ENCODE assay signal across 24 cellular contexts in genomic region chr15:92506506-92506905, GRCh38.
"Had no signal": no experiment of that assay in that cellular context is flagged by ENCODE, and none has a peak within 500 bp of the region (broad histone marks: within the 10 kb centered on the region; RNA-seq: fewer than 3 reads in every experiment).

No MANE protein-coding gene starts in this region.

- H3K27ac ChIP-seq: colonic mucosa, esophagus muscularis mucosa, foreskin keratinocyte, gastroesophageal sphincter, heart left ventricle, hepatocyte, left lung, lower lobe of right lung had no signal

- DNase-seq: colonic mucosa; cortex of kidney; effector CD8-positive, alpha-beta T cell; effector memory CD8-positive, alpha-beta T cell; foreskin keratinocyte; heart left ventricle; hypothalamus; immature natural killer cell; islet precursor cell; kidney; kidney glomerular epithelial cell; left cardiac atrium; left lung; left ventricle myocardium superior; lower lobe of right lung; mesenchymal stem cell; mucosa of descending colon; naive B cell had no signal

- ATAC-seq: effector memory CD8-positive, alpha-beta T cell; foreskin keratinocyte; gastroesophageal sphincter; heart left ventricle; left cardiac atrium; left lung; left ventricle myocardium superior; lower lobe of right lung; mucosa of descending colon had no signal

- H3K36me3 ChIP-seq: colonic mucosa, esophagus muscularis mucosa, gastroesophageal sphincter, heart left ventricle, left lung, lower lobe of right lung had no signal

- H3K36me3 Mint-ChIP-seq: immature natural killer cell, mesothelial cell of epicardium, naive B cell had no signal

- FAIRE-seq: endothelial cell of umbilical vein, kidney had no signal

- H3K27me3 Mint-ChIP-seq: dendritic cell treated with granulocyte-macrophage colony-stimulating factor and Interleukin-4, amounts not matched to agents 40 ng/mL and 50 ng/mL, for 4 days had no signal

- H3K4me1 ChIP-seq: colonic mucosa, esophagus muscularis mucosa, gastroesophageal sphincter, heart left ventricle, left lung, lower lobe of right lung had no signal

- H3K9me3 Mint-ChIP-seq: effector memory CD8-positive, alpha-beta T cell had no signal

- H2AFZ ChIP-seq: hepatocyte had no signal

- H3K4me2 ChIP-seq: hepatocyte had no signal

- H3K27me3 ChIP-seq: colonic mucosa, esophagus muscularis mucosa, gastroesophageal sphincter, left lung had no signal

- H3K79me2 ChIP-seq: hepatocyte had no signal

- H3K4me3 Mint-ChIP-seq: dendritic cell treated with granulocyte-macrophage colony-stimulating factor and Interleukin-4, amounts not matched to agents 40 ng/mL and 50 ng/mL, for 4 days; effector memory CD8-positive, alpha-beta T cell; immature natural killer cell; mesothelial cell of epicardium; naive B cell had no signal

- H3K27ac Mint-ChIP-seq: dendritic cell treated with granulocyte-macrophage colony-stimulating factor and Interleukin-4, amounts not matched to agents 40 ng/mL and 50 ng/mL, for 4 days; effector memory CD8-positive, alpha-beta T cell; immature natural killer cell; mesothelial cell of epicardium; naive B cell had no signal

- H3K4me3 ChIP-seq: colonic mucosa, esophagus muscularis mucosa, gastroesophageal sphincter, heart left ventricle, hepatocyte, left lung, lower lobe of right lung, mucosa of descending colon had no signal

- H3K9me3 ChIP-seq: colonic mucosa, lower lobe of right lung had no signal

- H3K4me1 Mint-ChIP-seq: immature natural killer cell, naive B cell had no signal
